28 cellular contexts compared by ENCODE assay signal in the genomic region with DNA sequence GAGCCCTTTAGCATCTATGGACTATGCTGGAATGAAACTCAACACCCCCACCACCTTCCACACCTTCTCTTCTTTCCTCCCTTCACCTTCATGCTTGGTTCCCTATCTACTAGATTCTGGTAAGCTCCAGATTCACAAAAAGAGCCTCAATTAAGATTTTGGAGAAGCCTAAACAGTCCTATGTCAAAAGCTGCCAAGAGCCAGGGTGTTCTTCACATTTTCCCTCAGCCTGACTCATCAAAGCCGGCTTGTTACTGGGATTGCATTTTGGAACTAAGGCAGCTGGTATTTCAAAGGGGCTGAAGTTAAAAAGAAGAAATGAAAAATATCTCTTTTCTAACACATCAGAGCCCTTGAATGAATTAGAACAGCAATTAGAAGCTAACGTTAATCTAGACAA.
DNase-seq lines count a peak whose midpoint lies in the region; TF ChIP-seq lines count a peak whose summit lies in the region.
"Had no signal": no experiment of that assay in that cellular context is flagged by ENCODE, and none has a peak within 500 bp of the region (broad histone marks: within the 10 kb centered on the region; RNA-seq: fewer than 3 reads in every experiment).

No MANE protein-coding gene starts in this region.

- no peaks in the 10 kb centered on the region for H3K79me2 ChIP-seq in osteoblast (ENCODE audit: insufficient read depth, low read length)
- H3K79me2 ChIP-seq: parathyroid adenoma had no signal

- no peaks in the 10 kb centered on the region for H3K27me3 ChIP-seq in osteoblast (ENCODE audit: insufficient read depth, low read length)
- H3K27me3 ChIP-seq: gastroesophageal sphincter, Peyer's patch, thyroid gland had no signal

- TF ChIP-seq CTCF in fibroblast of mammary gland (conservative IDR thresholded peaks at IDR 0.05; ENCODE audit: control insufficient read depth, insufficient read depth, low read depth, low read length) (no peak), osteoblast (IDR thresholded peaks at IDR 0.05; ENCODE audit: extremely low read depth, low read depth, low read length) (no peak)

- peak overlapping the region; percentile 62 for H3K27ac ChIP-seq in osteoblast (ENCODE audit: low read depth, low read length)
- H3K27ac ChIP-seq: gastroesophageal sphincter, parathyroid adenoma, Peyer's patch, skin epidermis, thyroid gland had no signal

- no peak overlapping the region for H3K4me3 ChIP-seq in fibroblast of mammary gland (ENCODE audit: control insufficient read depth, low read depth, low read length)
- H3K4me3 ChIP-seq in osteoblast (ENCODE audit: insufficient read depth, low read length) = no peak overlapping the region
- H3K4me3 ChIP-seq: gastroesophageal sphincter, Peyer's patch, skin epidermis, thyroid gland had no signal

- no peaks in the 10 kb centered on the region for H4K20me1 ChIP-seq in osteoblast (ENCODE audit: insufficient read depth, low read length)

- no peak overlapping the region for H3K4me2 ChIP-seq in osteoblast (ENCODE audit: insufficient read depth, low read length)

- H3K4me1 ChIP-seq in osteoblast (ENCODE audit: insufficient read depth, low read length) = peaks cover 32% of the 10 kb centered on the region
- H3K4me1 ChIP-seq: gastroesophageal sphincter, parathyroid adenoma, Peyer's patch, thyroid gland had no signal

- DNase-seq in LHCN-M2 (ENCODE audit: low read depth) = peak; percentile 55
- DNase-seq in fibroblast of mammary gland (ENCODE audit: low read depth) = peak; percentile 54
- DNase-seq in osteoblast (ENCODE audit: insufficient read length, low spot score, missing footprints) = no peak
- no peak for DNase-seq in activated CD4-positive, alpha-beta T cell treated with anti-CD3 and anti-CD28 coated beads, Interleukin-2, amount 50 U/mL, for 48 hours
- DNase-seq in GF-D8 (lab: John Stamatoyannopoulos, UW) = no peak
- DNase-seq in activated CD8-positive, alpha-beta memory T cell treated with anti-CD3 and anti-CD28 coated beads, Interleukin-2, amount 50 U/mL, for 48 hours = no peak
- no peak for DNase-seq in MV-4-11 (lab: John Stamatoyannopoulos, UW)
- DNase-seq: activated CD4-positive, alpha-beta T cell treated with anti-CD3 and anti-CD28 coated beads for 1 hour; activated effector memory CD4-positive, alpha-beta T cell treated with Interleukin-2 at 50 U/mL for 16 hours; activated naive CD8-positive, alpha-beta T cell treated with anti-CD3 and anti-CD28 coated beads for 36 hours; activated T-cell treated with anti-CD3 and anti-CD28 coated beads for 4 hours; Calu3; caudate nucleus; DMS79; GOT3; Kasumi-1; mammary epithelial cell; NCI-H146; NCI-H446 treated with DMSO at 0.1 percent for 48 hours; NCI-H774; Peyer's patch; retina; SHP77 treated with DMSO at 0.1 percent for 48 hours; stimulated activated naive CD4-positive, alpha-beta T cell treated with Interleukin-2 at 50 U/mL for 16 hours; thyroid gland had no signal

- no peaks in the 10 kb centered on the region for H3K9me3 ChIP-seq in osteoblast (ENCODE audit: low read depth, low read length)
- H3K9me3 ChIP-seq: gastroesophageal sphincter, Peyer's patch, thyroid gland had no signal

- no peaks in the 10 kb centered on the region for H3K36me3 ChIP-seq in osteoblast (ENCODE audit: insufficient read depth, low read length)
- H3K36me3 ChIP-seq: gastroesophageal sphincter, Peyer's patch, thyroid gland had no signal

- H2AFZ ChIP-seq in osteoblast (ENCODE audit: low read length) = peak overlapping the region; percentile 32
- H2AFZ ChIP-seq: parathyroid adenoma had no signal

Comparison
In these comparisons a context has a peak if more than half of its experiments do, and no peak if none do; other contexts are left out.
1. DNase-seq: peak in LHCN-M2 (single experiment) and fibroblast of mammary gland (single experiment); none in osteoblast (single experiment), activated CD4-positive, alpha-beta T cell treated with anti-CD3 and anti-CD28 coated beads, Interleukin-2, amount 50 U/mL, for 48 hours (0 of 2), GF-D8 (single experiment), activated CD8-positive, alpha-beta memory T cell treated with anti-CD3 and anti-CD28 coated beads, Interleukin-2, amount 50 U/mL, for 48 hours (single experiment) and MV-4-11 (single experiment).